Comparison of ENCODE assay signal across 1 cellular context in the genomic region with DNA sequence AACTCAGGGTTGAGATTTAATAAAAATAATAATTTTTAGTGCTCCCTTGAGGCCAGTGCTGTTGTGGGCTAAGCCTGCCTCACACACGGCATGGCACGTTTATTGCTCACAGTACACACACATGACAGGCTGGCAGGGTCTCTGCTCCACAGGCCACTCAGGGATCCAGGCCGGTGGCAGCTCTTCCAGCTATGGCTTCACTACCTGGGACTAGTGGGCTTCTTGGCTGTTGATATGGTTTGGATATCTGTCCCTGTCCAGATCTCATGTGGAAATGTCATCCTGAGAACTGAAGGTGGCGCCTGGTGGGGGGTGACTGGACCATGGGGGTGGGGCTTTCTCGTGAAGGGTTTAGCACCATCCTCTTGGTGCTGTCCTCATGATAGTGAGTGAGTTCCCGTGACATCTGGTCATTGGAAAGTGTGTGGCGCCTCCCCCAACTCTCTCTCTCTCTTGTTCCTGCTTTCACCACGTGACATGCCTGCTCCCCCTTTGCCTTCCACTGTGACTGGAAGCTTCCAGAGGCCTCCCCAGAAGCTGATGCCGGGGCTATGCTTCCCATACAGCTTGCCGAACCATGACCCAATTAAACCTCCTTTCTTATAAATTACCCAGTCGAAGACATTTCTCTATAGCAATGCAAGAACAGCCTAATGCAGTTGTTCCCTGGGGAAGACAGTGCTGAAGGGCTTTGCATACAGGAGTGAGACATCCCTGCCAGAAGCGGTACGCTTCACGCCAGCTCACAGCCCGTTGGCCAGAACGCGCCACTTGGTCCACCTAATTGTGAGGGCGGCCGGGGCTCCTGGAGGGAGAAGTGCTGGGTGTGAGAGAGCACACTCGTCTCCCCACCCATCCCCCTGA.
TF ChIP-seq lines count a peak whose summit lies in the region.

No MANE protein-coding gene starts in this region.

TF ChIP-seq in K562, 482 proteins besides CTCF, POLR2A, EP300 and RAD21 (continued from another document):
- TF ChIP-seq, protein P1, sequence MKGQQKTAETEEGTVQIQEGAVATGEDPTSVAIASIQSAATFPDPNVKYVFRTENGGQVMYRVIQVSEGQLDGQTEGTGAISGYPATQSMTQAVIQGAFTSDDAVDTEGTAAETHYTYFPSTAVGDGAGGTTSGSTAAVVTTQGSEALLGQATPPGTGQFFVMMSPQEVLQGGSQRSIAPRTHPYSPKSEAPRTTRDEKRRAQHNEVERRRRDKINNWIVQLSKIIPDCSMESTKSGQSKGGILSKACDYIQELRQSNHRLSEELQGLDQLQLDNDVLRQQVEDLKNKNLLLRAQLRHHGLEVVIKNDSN (CRISPR knock-in tag; IDR thresholded peaks at IDR 0.05), result peak; percentile 51
- TF ChIP-seq LARP7 (IDR thresholded peaks at IDR 0.05), result no peak
- TF ChIP-seq SAP30 (IDR thresholded peaks at IDR 0.05; ENCODE audit: borderline replicate concordance, insufficient read depth, low read depth, low read length, poor library complexity, severe bottlenecking), result no peak
- TF ChIP-seq, protein P2, sequence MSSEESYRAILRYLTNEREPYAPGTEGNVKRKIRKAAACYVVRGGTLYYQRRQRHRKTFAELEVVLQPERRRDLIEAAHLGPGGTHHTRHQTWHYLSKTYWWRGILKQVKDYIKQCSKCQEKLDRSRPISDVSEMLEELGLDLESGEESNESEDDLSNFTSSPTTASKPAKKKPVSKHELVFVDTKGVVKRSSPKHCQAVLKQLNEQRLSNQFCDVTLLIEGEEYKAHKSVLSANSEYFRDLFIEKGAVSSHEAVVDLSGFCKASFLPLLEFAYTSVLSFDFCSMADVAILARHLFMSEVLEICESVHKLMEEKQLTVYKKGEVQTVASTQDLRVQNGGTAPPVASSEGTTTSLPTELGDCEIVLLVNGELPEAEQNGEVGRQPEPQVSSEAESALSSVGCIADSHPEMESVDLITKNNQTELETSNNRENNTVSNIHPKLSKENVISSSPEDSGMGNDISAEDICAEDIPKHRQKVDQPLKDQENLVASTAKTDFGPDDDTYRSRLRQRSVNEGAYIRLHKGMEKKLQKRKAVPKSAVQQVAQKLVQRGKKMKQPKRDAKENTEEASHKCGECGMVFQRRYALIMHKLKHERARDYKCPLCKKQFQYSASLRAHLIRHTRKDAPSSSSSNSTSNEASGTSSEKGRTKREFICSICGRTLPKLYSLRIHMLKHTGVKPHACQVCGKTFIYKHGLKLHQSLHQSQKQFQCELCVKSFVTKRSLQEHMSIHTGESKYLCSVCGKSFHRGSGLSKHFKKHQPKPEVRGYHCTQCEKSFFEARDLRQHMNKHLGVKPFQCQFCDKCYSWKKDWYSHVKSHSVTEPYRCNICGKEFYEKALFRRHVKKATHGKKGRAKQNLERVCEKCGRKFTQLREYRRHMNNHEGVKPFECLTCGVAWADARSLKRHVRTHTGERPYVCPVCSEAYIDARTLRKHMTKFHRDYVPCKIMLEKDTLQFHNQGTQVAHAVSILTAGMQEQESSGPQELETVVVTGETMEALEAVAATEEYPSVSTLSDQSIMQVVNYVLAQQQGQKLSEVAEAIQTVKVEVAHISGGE (CRISPR knock-in tag; IDR thresholded peaks at IDR 0.05), result no peak
- TF ChIP-seq MIER1 (IDR thresholded peaks at IDR 0.05; ENCODE audit: low read depth), result no peak
- TF ChIP-seq, protein P3, sequence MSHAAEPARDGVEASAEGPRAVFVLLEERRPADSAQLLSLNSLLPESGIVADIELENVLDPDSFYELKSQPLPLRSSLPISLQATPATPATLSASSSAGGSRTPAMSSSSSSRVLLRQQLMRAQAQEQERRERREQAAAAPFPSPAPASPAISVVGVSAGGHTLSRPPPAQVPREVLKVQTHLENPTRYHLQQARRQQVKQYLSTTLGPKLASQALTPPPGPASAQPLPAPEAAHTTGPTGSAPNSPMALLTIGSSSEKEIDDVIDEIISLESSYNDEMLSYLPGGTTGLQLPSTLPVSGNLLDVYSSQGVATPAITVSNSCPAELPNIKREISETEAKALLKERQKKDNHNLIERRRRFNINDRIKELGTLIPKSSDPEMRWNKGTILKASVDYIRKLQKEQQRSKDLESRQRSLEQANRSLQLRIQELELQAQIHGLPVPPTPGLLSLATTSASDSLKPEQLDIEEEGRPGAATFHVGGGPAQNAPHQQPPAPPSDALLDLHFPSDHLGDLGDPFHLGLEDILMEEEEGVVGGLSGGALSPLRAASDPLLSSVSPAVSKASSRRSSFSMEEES (CRISPR knock-in tag; IDR thresholded peaks at IDR 0.05), result no peak
